In genomic region chr5:126988021-126988569, GRCh38 we compare ENCODE assay signal across 10 cellular contexts. TPM values are rescaled to one million over a fixed set of nuclear protein-coding genes. Genes with fewer than 3 reads are reported as not detected.
DNase-seq lines count a peak whose midpoint lies in the region; ATAC-seq and TF ChIP-seq lines count a peak whose summit lies in the region.
"Had no signal": no experiment of that assay in that cellular context is flagged by ENCODE, and none has a peak within 500 bp of the region (broad histone marks: within the 10 kb centered on the region; RNA-seq: fewer than 3 reads in every experiment).

No MANE protein-coding gene starts in this region.

- no peak for TF ChIP-seq CTCF in GM06990 (IDR thresholded peaks at IDR 0.05; ENCODE audit: insufficient read depth, low read length, poor library complexity, severe bottlenecking)
- no peak for TF ChIP-seq CTCF in foreskin keratinocyte (conservative IDR thresholded peaks at IDR 0.05)

- H3K36me3 ChIP-seq in GM06990 (ENCODE audit: control insufficient read depth, insufficient read depth, low read length), result no peaks in the 10 kb centered on the region

- peak overlapping the region; percentile 19 for H3K4me3 ChIP-seq in GM06990 (replicated peaks; ENCODE audit: low read depth, low read length)

- ATAC-seq in GM21381 (IDR thresholded peaks at IDR 0.05; ENCODE audit: unreplicated experiment) (peak; percentile 91), HG03457 (IDR thresholded peaks at IDR 0.05; ENCODE audit: unreplicated experiment) (peak; percentile 96), foreskin keratinocyte (no peak)
- ATAC-seq: Panc1 had no signal

- DNase-seq in GM06990 (ENCODE audit: extremely low read depth, insufficient read length) (peak; percentile 45), OCI-M2 (lab: John Stamatoyannopoulos, UW; ENCODE audit: unreplicated experiment) (no peak), NCI-H2227 (lab: John Stamatoyannopoulos, UW; ENCODE audit: unreplicated experiment) (no peak), foreskin keratinocyte (no peak), head of caudate nucleus (no peak)
- peak; percentile 43 for DNase-seq in central memory CD4-positive, alpha-beta T cell
- DNase-seq: cortex of kidney had no signal

- H3K27me3 ChIP-seq in GM06990 (replicated peaks; ENCODE audit: control insufficient read depth, insufficient read depth, low read length), result no peaks in the 10 kb centered on the region
- no peaks in the 10 kb centered on the region for H3K27me3 ChIP-seq in foreskin keratinocyte

- no peaks in the 10 kb centered on the region for H3K4me1 ChIP-seq in foreskin keratinocyte

- intact Hi-C loops in head of caudate nucleus (cut with DNase I), result no loop called here

- no peak overlapping the region for H3K27ac ChIP-seq in foreskin keratinocyte

RNA-seq across cellular contexts. Expression of gene MARCHF3, which starts 42.3 kb away (rescaled TPM):
- 0.42 and 0.61 TPM in 2 replicates for total RNA-seq in foreskin keratinocyte
- polyA plus RNA-seq in foreskin keratinocyte, result 0.26 and 0.51 TPM in 2 replicates

Comparison
In these comparisons a context has a peak if more than half of its experiments do, and no peak if none do; other contexts are left out.
1. DNase-seq: peak in GM06990 (single experiment) and central memory CD4-positive, alpha-beta T cell (single experiment); none in OCI-M2 (single experiment), NCI-H2227 (single experiment), foreskin keratinocyte (0 of 2) and head of caudate nucleus (0 of 42).